In the genomic region with DNA sequence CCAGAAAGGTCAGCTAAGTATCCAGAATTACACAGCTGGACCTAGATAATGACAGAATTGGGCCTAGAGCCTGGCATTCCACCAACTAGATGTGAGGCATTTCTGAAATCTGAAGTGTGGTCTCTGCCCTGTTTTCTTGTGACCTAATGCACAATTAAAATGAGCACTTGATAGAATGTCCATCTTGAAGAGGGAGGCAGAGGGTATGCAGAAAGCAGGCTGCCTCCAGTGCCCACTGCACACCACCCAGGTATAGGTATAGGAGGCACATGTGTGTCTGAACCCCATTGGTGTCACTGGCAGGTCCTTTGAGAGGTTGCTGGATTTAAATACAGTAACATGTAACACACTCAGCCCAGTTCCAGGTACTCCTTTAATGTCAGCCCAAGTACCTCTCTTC, we compare ENCODE assay signal across 11 cellular contexts. TPM values are rescaled to one million over a fixed set of nuclear protein-coding genes. Genes with fewer than 3 reads are reported as not detected.
A peak's percentile ranks its signal among the peaks of the same experiment; 100 is the strongest.
DNase-seq lines count a peak whose midpoint lies in the region; ATAC-seq and TF ChIP-seq lines count a peak whose summit lies in the region.
"Had no signal": no experiment of that assay in that cellular context is flagged by ENCODE, and none has a peak within 500 bp of the region (broad histone marks: within the 10 kb centered on the region; RNA-seq: fewer than 3 reads in every experiment).

No MANE protein-coding gene starts in this region.

- no peak for TF ChIP-seq CTCF in HFFc6 (IDR thresholded peaks at IDR 0.05)

- no peaks in the 10 kb centered on the region for H3K27me3 ChIP-seq in BLaER1 treated with 17β-estradiol and CSF1 and Interleukin-3, amounts not matched to agents 10 nM and 100 nM
- H3K27me3 ChIP-seq: suprapubic skin had no signal

- intact Hi-C loops in activated T-helper 2 cell treated with anti-CD3 and anti-CD28 coated beads, Interferon-gamma antibody, Interleukin-2, Interleukin-4, amounts not matched to agents 10 μg/mL and 5 μg/mL and 100 μg/mL, durations not matched to agents 14 hours and 24 hours and 36 hours (cut with micrococcal nuclease), result no loop called here

- H3K27me3 Mint-ChIP-seq in HFFc6 (ENCODE audit: insufficient read depth), result peaks cover 4% of the 10 kb centered on the region; the same call in 1 of the 2 replicates
- H3K27me3 Mint-ChIP-seq in activated T-helper 2 cell treated with anti-CD3 and anti-CD28 coated beads, Interferon-gamma antibody, Interleukin-2, Interleukin-4, amounts not matched to agents 10 μg/mL and 5 μg/mL and 100 μg/mL, durations not matched to agents 14 hours and 24 hours and 36 hours (ENCODE audit: low read depth), result peaks cover 12% of the 10 kb centered on the region
- H3K27me3 Mint-ChIP-seq in memory B cell, result no peaks in the 10 kb centered on the region

- peak overlapping the region; percentile 63; the same call in 1 of the 2 replicates for H3K27ac Mint-ChIP-seq in HFFc6
- H3K27ac Mint-ChIP-seq in activated T-helper 2 cell treated with anti-CD3 and anti-CD28 coated beads, Interferon-gamma antibody, Interleukin-2, Interleukin-4, amounts not matched to agents 10 μg/mL and 5 μg/mL and 100 μg/mL, durations not matched to agents 14 hours and 24 hours and 36 hours, result no peak overlapping the region
- H3K27ac Mint-ChIP-seq in memory B cell, result peak overlapping the region; percentile 38

- H3K36me3 Mint-ChIP-seq in HFFc6 (ENCODE audit: low read depth) (peaks cover 29% of the 10 kb centered on the region), memory B cell (no peaks in the 10 kb centered on the region)
- H3K36me3 Mint-ChIP-seq in activated T-helper 2 cell treated with anti-CD3 and anti-CD28 coated beads, Interferon-gamma antibody, Interleukin-2, Interleukin-4, amounts not matched to agents 10 μg/mL and 5 μg/mL and 100 μg/mL, durations not matched to agents 14 hours and 24 hours and 36 hours (ENCODE audit: low read depth), result peaks cover 47% of the 10 kb centered on the region

- H3K4me1 Mint-ChIP-seq in HFFc6 (ENCODE audit: low read depth) (peaks cover 66% of the 10 kb centered on the region), memory B cell (peaks cover 38% of the 10 kb centered on the region)
- H3K4me1 Mint-ChIP-seq in activated T-helper 2 cell treated with anti-CD3 and anti-CD28 coated beads, Interferon-gamma antibody, Interleukin-2, Interleukin-4, amounts not matched to agents 10 μg/mL and 5 μg/mL and 100 μg/mL, durations not matched to agents 14 hours and 24 hours and 36 hours (ENCODE audit: low read depth), result peaks cover 46% of the 10 kb centered on the region

- H3K9me3 Mint-ChIP-seq in HFFc6, result no peaks in the 10 kb centered on the region
- no peaks in the 10 kb centered on the region for H3K9me3 Mint-ChIP-seq in activated T-helper 2 cell treated with anti-CD3 and anti-CD28 coated beads, Interferon-gamma antibody, Interleukin-2, Interleukin-4, amounts not matched to agents 10 μg/mL and 5 μg/mL and 100 μg/mL, durations not matched to agents 14 hours and 24 hours and 36 hours
- H3K9me3 Mint-ChIP-seq in memory B cell, result no peaks in the 10 kb centered on the region

- DNase-seq in HFFc6, result no peak
- no peak for DNase-seq in activated T-helper 2 cell treated with anti-CD3 and anti-CD28 coated beads, Interferon-gamma antibody, Interleukin-2, Interleukin-4, amounts not matched to agents 10 μg/mL and 5 μg/mL and 100 μg/mL, durations not matched to agents 14 hours and 24 hours and 36 hours (ENCODE audit: low spot score)
- DNase-seq in memory B cell (ENCODE audit: low spot score in 2 of 2), result no peak
- no peak for DNase-seq in SK-N-DZ (ENCODE audit: low spot score)
- DNase-seq in stimulated activated CD4-positive, alpha-beta T cell treated with anti-CD3 and anti-CD28 coated beads, Interleukin-2, amount 100 ng/mL, for 24 hours, result no peak
- no peak for DNase-seq in cerebellar nuclear complex (lab: John Stamatoyannopoulos, UW)
- DNase-seq: hippocampal formation, NCI-H1092 treated with DMSO at 0.1 percent for 48 hours had no signal

- ATAC-seq in memory B cell (ENCODE audit: low read depth) (no peak), HG03108 (IDR thresholded peaks at IDR 0.05; ENCODE audit: unreplicated experiment) (no peak)

- H3K4me1 ChIP-seq in BLaER1 treated with 17β-estradiol and CSF1 and Interleukin-3, amounts not matched to agents 10 nM and 100 nM, result peaks cover 54 to 68% (median 61%) of the 10 kb centered on the region in 10 experiments

- H3K9me3 ChIP-seq in BLaER1 treated with 17β-estradiol and CSF1 and Interleukin-3, amounts not matched to agents 10 nM and 100 nM (replicated peaks in 1 of 11), result no peaks in the 10 kb centered on the region
- H3K9me3 ChIP-seq: suprapubic skin had no signal

- H3K36me3 ChIP-seq in BLaER1 treated with 17β-estradiol and CSF1 and Interleukin-3, amounts not matched to agents 10 nM and 100 nM, result peaks cover 13 to 59% (median 48%) of the 10 kb centered on the region in 11 experiments

- peak overlapping the region; percentile 71 to 87 (median 81); a peak in 16 of 20 replicates for H3K4me3 ChIP-seq in BLaER1 treated with 17β-estradiol and CSF1 and Interleukin-3, amounts not matched to agents 10 nM and 100 nM

- H3K4me3 Mint-ChIP-seq in HFFc6, result peak overlapping the region; percentile 99
- peak overlapping the region; percentile 45 for H3K4me3 Mint-ChIP-seq in activated T-helper 2 cell treated with anti-CD3 and anti-CD28 coated beads, Interferon-gamma antibody, Interleukin-2, Interleukin-4, amounts not matched to agents 10 μg/mL and 5 μg/mL and 100 μg/mL, durations not matched to agents 14 hours and 24 hours and 36 hours (ENCODE audit: low read depth)
- no peak overlapping the region for H3K4me3 Mint-ChIP-seq in memory B cell

- peak overlapping the region; percentile 86 to 94 (median 90); a peak in 15 of 22 replicates for H3K9ac ChIP-seq in BLaER1 treated with 17β-estradiol and CSF1 and Interleukin-3, amounts not matched to agents 10 nM and 100 nM

- peak overlapping the region in 2 of 11 experiments; percentile 89 to 92; a peak in 2 of 22 replicates for H3K27ac ChIP-seq in BLaER1 treated with 17β-estradiol and CSF1 and Interleukin-3, amounts not matched to agents 10 nM and 100 nM
- H3K27ac ChIP-seq: suprapubic skin had no signal

- peak overlapping the region; percentile 84 to 97 (median 90) for H3K4me2 ChIP-seq in BLaER1 treated with 17β-estradiol and CSF1 and Interleukin-3, amounts not matched to agents 10 nM and 100 nM

- peaks cover 0 to 56% (median 54%) of the 10 kb centered on the region in 11 experiments; a peak in 20 of 22 replicates for H4K20me1 ChIP-seq in BLaER1 treated with 17β-estradiol and CSF1 and Interleukin-3, amounts not matched to agents 10 nM and 100 nM

RNA-seq across cellular contexts. Expression of gene MTAP, which starts 2.4 kb away (rescaled TPM):
- total RNA-seq in HFFc6 (2021; fragmentation: NEBNext Ultra II Directional; extraction: Animal tissue kit (Norgen Biotek cat#: 25700)), result 10 to 100 TPM; 40.7 to 65.2 (median 52.0) TPM
- total RNA-seq in activated T-helper 2 cell treated with anti-CD3 and anti-CD28 coated beads, Interferon-gamma antibody, Interleukin-2, Interleukin-4, amounts not matched to agents 10 μg/mL and 5 μg/mL and 100 μg/mL, durations not matched to agents 14 hours and 24 hours and 36 hours, result 66.6 and 79.9 TPM in 2 replicates
- 14.9 and 20.7 TPM in 2 replicates for polyA plus RNA-seq in SK-N-DZ (2014; cell fraction: cytosol; rRNA removed)
- 6.3 and 6.9 TPM in 2 replicates for polyA plus RNA-seq in SK-N-DZ (2014; cell fraction: nucleus; rRNA removed)
